11 cellular contexts compared by ENCODE assay signal in the genomic region with DNA sequence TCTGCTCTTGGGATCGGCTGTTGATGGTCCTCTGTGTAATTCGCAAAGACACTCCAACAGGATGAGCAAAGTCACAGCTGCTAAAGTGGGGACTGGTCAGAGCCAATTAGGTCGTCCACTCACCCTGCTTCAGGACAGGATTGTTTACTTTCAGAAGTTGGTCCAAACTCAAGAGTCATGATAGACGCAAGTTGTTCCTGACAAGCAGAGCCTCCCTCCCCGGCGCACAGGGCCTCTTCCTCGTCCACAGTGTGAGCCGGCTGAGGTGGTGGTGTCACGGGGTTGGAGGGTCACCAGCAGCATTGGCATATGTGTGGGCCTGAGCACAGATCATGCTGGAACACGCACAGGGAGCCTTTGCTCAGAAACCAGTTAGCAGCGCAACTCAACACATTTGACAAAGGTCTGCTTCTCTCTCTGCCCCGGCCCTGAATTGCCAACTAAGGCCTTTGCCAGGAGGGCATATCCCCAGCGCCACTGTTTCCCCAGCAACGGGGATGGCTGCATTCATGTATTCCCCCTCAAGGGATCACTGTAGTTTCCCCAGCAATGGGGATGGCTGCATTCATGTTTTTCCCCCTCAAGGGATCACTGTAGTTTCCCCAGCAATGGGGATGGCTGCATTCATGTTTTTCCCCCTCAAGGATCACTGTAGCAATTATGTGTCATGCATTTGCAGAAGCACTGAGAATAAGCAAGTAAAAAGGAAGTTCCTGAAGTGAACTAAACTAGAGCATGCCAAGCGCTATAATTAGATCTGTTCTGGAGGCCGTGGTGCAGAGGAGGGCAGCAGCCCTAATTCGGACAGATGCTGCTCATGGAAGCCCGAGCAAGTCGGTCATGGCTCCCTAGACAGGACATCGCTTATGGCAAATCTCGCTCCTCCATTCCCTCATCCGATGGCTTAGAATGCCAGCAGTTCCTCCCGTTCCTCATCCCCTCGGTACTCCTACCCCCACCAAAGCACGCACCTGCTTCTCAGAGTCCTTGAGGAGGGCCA.
DNase-seq lines count a peak whose midpoint lies in the region; ATAC-seq and TF ChIP-seq lines count a peak whose summit lies in the region.
"Had no signal": no experiment of that assay in that cellular context is flagged by ENCODE, and none has a peak within 500 bp of the region (broad histone marks: within the 10 kb centered on the region; RNA-seq: fewer than 3 reads in every experiment).

No MANE protein-coding gene starts in this region.

- DNase-seq in GM03348 (ENCODE audit: low spot score): peak; percentile 56
- no peak for DNase-seq in ascending aorta (ENCODE audit: low spot score in 2 of 2)
- peak; percentile 82 for DNase-seq in left ventricle myocardium superior
- DNase-seq in COLO668 (lab: John Stamatoyannopoulos, UW; ENCODE audit: unreplicated experiment): no peak
- DNase-seq in islet precursor cell: no peak
- DNase-seq: PC-3 had no signal

- peaks cover 3 to 27% of the 10 kb centered on the region in 2 donors for H3K4me1 ChIP-seq in ascending aorta
- peaks cover 20% of the 10 kb centered on the region for H3K4me1 ChIP-seq in rectal smooth muscle tissue (ENCODE audit: control insufficient read depth, insufficient read depth, low read length)

- no peak overlapping the region for H3K9ac ChIP-seq in rectal smooth muscle tissue (ENCODE audit: low read length)

- intact Hi-C loops in ascending aorta (cut with DNase I): loop anchor here (2.0 kb wide), 1 partner anchor 15 kb away; no protein-coding TSS in a partner anchor
- intact Hi-C loops in left ventricle myocardium superior (cut with micrococcal nuclease): no loop called here

- H3K27me3 ChIP-seq in ascending aorta (no peaks in the 10 kb centered on the region), rectal smooth muscle tissue (ENCODE audit: control insufficient read depth, insufficient read depth, low read length) (no peaks in the 10 kb centered on the region)

- H3K36me3 ChIP-seq in ascending aorta (no peaks in the 10 kb centered on the region), rectal smooth muscle tissue (ENCODE audit: control insufficient read depth, insufficient read depth, low read length) (no peaks in the 10 kb centered on the region)

- no peak overlapping the region for H3K4me3 ChIP-seq in ascending aorta
- H3K4me3 ChIP-seq in rectal smooth muscle tissue (ENCODE audit: low read length): peak overlapping the region; percentile 2

- H3K9me3 ChIP-seq in ascending aorta: no peaks in the 10 kb centered on the region

- TF ChIP-seq CTCF in ascending aorta (IDR thresholded peaks at IDR 0.05): no peak

- ATAC-seq in left ventricle myocardium superior (peak; percentile 91), GM19324 (IDR thresholded peaks at IDR 0.05; ENCODE audit: low FRiP score, unreplicated experiment) (no peak), GM18502 (IDR thresholded peaks at IDR 0.05; ENCODE audit: poor library complexity, unreplicated experiment) (no peak)
- ATAC-seq: activated CD4-positive, CD25-positive, alpha-beta regulatory T cell treated with anti-CD3 and anti-CD28 coated beads, Interleukin-2, amount 50 U/mL, for 24 hours; CD8-positive, alpha-beta T cell; PC-3 had no signal

- H3K27ac ChIP-seq in ascending aorta (peak overlapping the region; percentile 78 to 85), rectal smooth muscle tissue (ENCODE audit: low read depth, low read length) (peak overlapping the region; percentile 72)

Comparison
In these comparisons a context has a peak if more than half of its experiments do, and no peak if none do; other contexts are left out.
1. DNase-seq: peak in GM03348 (single experiment) and left ventricle myocardium superior (single experiment); none in ascending aorta (0 of 2), COLO668 (single experiment) and islet precursor cell (single experiment).